ENCODE assay signal across 5 cellular contexts in the genomic region with DNA sequence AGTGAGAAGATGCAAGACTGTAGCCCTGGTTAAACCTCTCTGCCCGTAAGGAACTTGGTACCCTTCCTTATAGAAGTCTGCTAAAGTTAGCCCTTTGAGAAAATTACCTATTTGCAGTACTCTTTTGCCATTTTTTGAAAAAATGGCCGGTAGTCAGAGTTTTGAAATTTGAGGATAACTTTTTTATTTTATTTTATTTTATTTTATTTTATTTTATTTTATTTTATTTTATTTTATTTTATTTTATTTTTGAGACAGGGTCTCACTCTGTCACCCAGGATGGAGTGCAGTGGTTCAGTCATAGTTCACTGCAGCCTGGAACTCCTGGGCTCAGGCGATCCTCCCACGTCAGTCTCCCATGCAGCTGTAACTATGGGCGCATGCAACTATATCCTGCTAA. TPM values are rescaled to one million over a fixed set of nuclear protein-coding genes. Genes with fewer than 3 reads are reported as not detected.
"Had no signal": no experiment of that assay in that cellular context is flagged by ENCODE, and none has a peak within 500 bp of the region (broad histone marks: within the 10 kb centered on the region; RNA-seq: fewer than 3 reads in every experiment).

No MANE protein-coding gene starts in this region.

RNA-seq across cellular contexts. Expression of gene CACNB2, which starts 41.2 kb away (rescaled TPM):
- total RNA-seq: LHCN-M2, OCI-LY7, PC-9, RPMI7951, SK-MEL-5 had no signal
